In the genomic region with DNA sequence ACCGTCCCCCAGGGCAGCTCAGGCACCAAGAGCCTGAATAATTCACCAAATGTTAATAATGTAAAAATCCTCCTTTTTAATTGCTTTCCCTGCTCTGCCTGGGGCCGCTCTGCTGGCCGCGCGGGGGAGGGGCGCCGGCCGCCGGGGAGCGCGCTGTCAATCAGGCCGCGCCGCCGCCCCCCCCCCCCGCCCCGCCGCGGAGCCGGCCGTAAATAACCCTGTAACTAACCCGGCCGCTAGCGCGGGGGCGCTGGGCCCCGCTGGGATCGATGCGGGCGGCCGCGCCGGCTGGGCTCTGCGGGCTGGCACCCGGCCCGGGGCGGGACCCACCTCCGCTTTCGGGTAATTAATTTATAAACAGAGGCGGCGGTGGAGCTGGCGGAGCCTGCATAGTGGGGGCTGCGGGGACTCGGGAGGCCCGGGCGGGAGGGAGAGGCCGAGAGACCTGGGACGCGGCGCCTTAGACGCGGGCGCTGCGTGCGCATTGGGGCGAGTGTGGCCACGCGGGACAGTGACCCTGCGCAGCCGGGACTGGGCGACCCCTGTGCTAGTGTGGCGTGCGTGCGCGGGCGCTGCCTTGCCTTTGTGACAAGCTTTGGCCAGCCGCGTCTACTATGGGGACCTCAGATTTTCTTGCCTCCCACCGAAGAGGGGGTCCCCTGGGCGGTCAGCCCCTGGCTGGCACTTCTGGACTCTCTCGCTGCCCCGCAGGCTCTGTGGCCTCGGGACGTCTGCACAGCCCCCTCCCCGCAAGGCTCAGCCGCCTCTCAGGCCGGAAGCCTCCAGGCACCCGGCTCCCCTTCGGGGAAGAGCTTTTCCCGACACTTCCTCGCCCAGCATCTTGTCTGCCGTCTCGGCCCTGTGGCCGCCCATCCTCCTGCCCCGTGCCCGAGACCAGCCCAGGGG, we compare ENCODE assay signal across 8 cellular contexts. TPM values are rescaled to one million over a fixed set of nuclear protein-coding genes. Genes with fewer than 3 reads are reported as not detected.
DNase-seq lines count a peak whose midpoint lies in the region; ATAC-seq and TF ChIP-seq lines count a peak whose summit lies in the region.

No MANE protein-coding gene starts in this region.

- TF ChIP-seq CTCF in DND-41 (IDR thresholded peaks at IDR 0.05; ENCODE audit: borderline replicate concordance, extremely low read depth, low read length, poor library complexity, severe bottlenecking) (no peak), glutamatergic neuron (IDR thresholded peaks at IDR 0.05; ENCODE audit: partially characterized antibody, unreplicated experiment) (no peak), ovary (IDR thresholded peaks at IDR 0.05) (no peak), OCI-LY7 (conservative IDR thresholded peaks at IDR 0.05; ENCODE audit: low read length) (no peak)

- H3K27me3 Mint-ChIP-seq in activated T-cell treated with anti-CD3 and anti-CD28 coated beads, Interleukin-2, amount 50 U/mL, for 24 hours = peaks cover 49% of the 10 kb centered on the region
- peaks cover 12% of the 10 kb centered on the region for H3K27me3 Mint-ChIP-seq in glutamatergic neuron (ENCODE audit: unreplicated experiment)

- CTCF ChIA-PET in OCI-LY7 (lab: Charles Lee; ENCODE audit: unreplicated experiment) = no interaction called here

- no peaks in the 10 kb centered on the region for H3K9me3 Mint-ChIP-seq in activated T-cell treated with anti-CD3 and anti-CD28 coated beads, Interleukin-2, amount 50 U/mL, for 24 hours
- H3K9me3 Mint-ChIP-seq in glutamatergic neuron (ENCODE audit: unreplicated experiment) = peaks cover 10% of the 10 kb centered on the region

- H2AFZ ChIP-seq in DND-41 (ENCODE audit: low read depth, low read length) (no peak overlapping the region), OCI-LY7 (ENCODE audit: low read length) (no peak overlapping the region)

- BruUV-seq in OCI-LY7 (replicated peaks; lab: Mats Ljungman, UMichigan) = no TSS peak

- 1% methylated on average over 59 to 86 of the region's 86 CpGs for WGBS in ovary, 3 donors

- peaks cover 17% of the 10 kb centered on the region for H3K36me3 Mint-ChIP-seq in activated T-cell treated with anti-CD3 and anti-CD28 coated beads, Interleukin-2, amount 50 U/mL, for 24 hours (ENCODE audit: low read depth)
- no peaks in the 10 kb centered on the region for H3K36me3 Mint-ChIP-seq in glutamatergic neuron (ENCODE audit: unreplicated experiment)

- H3K4me1 ChIP-seq in DND-41 (ENCODE audit: insufficient read depth, low read length) (peaks cover 17% of the 10 kb centered on the region), ovary (ENCODE audit: insufficient read depth) (peaks cover 35% of the 10 kb centered on the region), OCI-LY7 (ENCODE audit: insufficient read depth, low read length, poor library complexity, severe bottlenecking) (peaks cover 5% of the 10 kb centered on the region)

- intact Hi-C loops in ovary (cut with DNase I) (no loop called here), OCI-LY7 (cut with micrococcal nuclease; ENCODE audit: unreplicated experiment) (no loop called here)

- POLR2A ChIA-PET in OCI-LY7 (lab: Charles Lee) = no interaction called here

- H4K20me1 ChIP-seq in DND-41 (ENCODE audit: insufficient read depth, low read length) (peaks cover 44% of the 10 kb centered on the region), OCI-LY7 (ENCODE audit: insufficient read depth, low read length) (no peaks in the 10 kb centered on the region; the same call in 1 of the 2 replicates)

- H3K4me1 Mint-ChIP-seq in activated T-cell treated with anti-CD3 and anti-CD28 coated beads, Interleukin-2, amount 50 U/mL, for 24 hours (ENCODE audit: low read depth) = peaks cover 12% of the 10 kb centered on the region
- H3K4me1 Mint-ChIP-seq in glutamatergic neuron (ENCODE audit: low read depth, unreplicated experiment) = peaks cover 17% of the 10 kb centered on the region

- H3K36me3 ChIP-seq in DND-41 (ENCODE audit: insufficient read depth, low read length) (peaks cover 8% of the 10 kb centered on the region), MG63 (peaks cover 15% of the 10 kb centered on the region), ovary (no peaks in the 10 kb centered on the region), OCI-LY7 (ENCODE audit: insufficient read depth, low read length) (peaks cover 8% of the 10 kb centered on the region)

- H3K4me2 ChIP-seq in DND-41 (ENCODE audit: insufficient read depth, low read length) (peak overlapping the region; percentile 57), OCI-LY7 (ENCODE audit: low read length) (no peak overlapping the region)

- no peak overlapping the region for H3K27ac ChIP-seq in DND-41 (ENCODE audit: low read length)
- H3K27ac ChIP-seq in ovary = no peak overlapping the region
- H3K27ac ChIP-seq in OCI-LY7 (ENCODE audit: low read depth, low read length, poor library complexity, severe bottlenecking) = no peak overlapping the region

- H3K4me3 ChIP-seq in DND-41 (ENCODE audit: low read depth in 1 of 2, low read length in 2 of 2) (peak overlapping the region in 1 of 2 experiments; percentile 38; a peak in 1 of 4 replicates), MG63 (0 out of 2 replicates have a peak overlapping the region, but pooled peaks have one; percentile 7), ovary (peak overlapping the region; percentile 13), OCI-LY7 (ENCODE audit: low read depth, low read length, poor library complexity, severe bottlenecking) (no peak overlapping the region)

- peak overlapping the region; percentile 59 for H3K4me3 Mint-ChIP-seq in activated T-cell treated with anti-CD3 and anti-CD28 coated beads, Interleukin-2, amount 50 U/mL, for 24 hours
- peak overlapping the region; percentile 34 for H3K4me3 Mint-ChIP-seq in glutamatergic neuron (ENCODE audit: unreplicated experiment)

- TF ChIP-seq POLR2A in ovary (IDR thresholded peaks at IDR 0.05) = no peak

- ATAC-seq in DND-41 (ENCODE audit: insufficient read depth, low read depth) = peak; percentile 52
- no peak for ATAC-seq in GM21447 (IDR thresholded peaks at IDR 0.05; ENCODE audit: unreplicated experiment)
- no peak for ATAC-seq in GM19351 (IDR thresholded peaks at IDR 0.05; ENCODE audit: unreplicated experiment)

- no peaks in the 10 kb centered on the region for H3K79me2 ChIP-seq in DND-41 (ENCODE audit: insufficient read depth, low read length)
- no peaks in the 10 kb centered on the region for H3K79me2 ChIP-seq in OCI-LY7 (ENCODE audit: insufficient read depth, low read depth, low read length)

- H3K9me2 ChIP-seq in OCI-LY7 (ENCODE audit: insufficient read depth, low read length) = no peaks in the 10 kb centered on the region

- H3K9me3 ChIP-seq in DND-41 (ENCODE audit: insufficient read depth, low read length, severe bottlenecking) (peaks cover 1% of the 10 kb centered on the region), MG63 (no peaks in the 10 kb centered on the region), ovary (no peaks in the 10 kb centered on the region), OCI-LY7 (ENCODE audit: low read length) (no peaks in the 10 kb centered on the region)

- peak overlapping the region; percentile 7; the same call in 1 of the 2 replicates for H3K9ac ChIP-seq in DND-41 (ENCODE audit: low read depth, low read length)

- H3K27ac Mint-ChIP-seq in activated T-cell treated with anti-CD3 and anti-CD28 coated beads, Interleukin-2, amount 50 U/mL, for 24 hours = no peak overlapping the region
- H3K27ac Mint-ChIP-seq in glutamatergic neuron (ENCODE audit: unreplicated experiment) = peak overlapping the region; percentile 38

- TF ChIP-seq EP300 in ovary (IDR thresholded peaks at IDR 0.05) = no peak

- peak; percentile 35 for DNase-seq in DND-41
- peak; percentile 88 for DNase-seq in MG63
- peak; percentile 60 for DNase-seq in activated T-cell treated with anti-CD3 and anti-CD28 coated beads, Interleukin-2, amount 50 U/mL, for 24 hours
- peak; percentile 71 for DNase-seq in glutamatergic neuron
- DNase-seq in ovary = peak; percentile 61 to 85 (median 74)
- no peak for DNase-seq in OCI-LY7 (ENCODE audit: low spot score)

- H3K27me3 ChIP-seq in DND-41 (ENCODE audit: insufficient read depth, low read length, poor library complexity) (peaks cover 41% of the 10 kb centered on the region), MG63 (no peaks in the 10 kb centered on the region), ovary (peaks cover 11% of the 10 kb centered on the region)

RNA-seq across cellular contexts. Expression of gene SAMD11, which starts 16.7 kb away (rescaled TPM):
- 32.7 and 43.5 TPM in 2 replicates for total RNA-seq in MG63 (2014; rRNA removed; shearing (Covaris generic); ENCODE audit: low replicate concordance)
- 46.2 TPM for total RNA-seq in glutamatergic neuron (ENCODE audit: unreplicated experiment)
- total RNA-seq in ovary = 10 to 100 TPM in 1 of 7 donors, 1 to 10 TPM in 5, under 1 TPM in 1; 0.85 to 10.6 (median 2.3) TPM
- polyA plus RNA-seq in ovary = 1 to 10 TPM; 1.1 to 2.6 TPM
- total RNA-seq in OCI-LY7 (2014; rRNA removed; shearing (Covaris generic)) = 0.06 TPM in 1 of 2 replicates, not detected in the other
- total RNA-seq in OCI-LY7 (2022) = not detected in 2 replicates

RNA-seq across cellular contexts. Expression of gene NOC2L, which starts 18.7 kb away (rescaled TPM):
- total RNA-seq in MG63 (2014; rRNA removed; shearing (Covaris generic); ENCODE audit: low replicate concordance) = 176 and 277 TPM in 2 replicates
- total RNA-seq in glutamatergic neuron (ENCODE audit: unreplicated experiment) (90.3 TPM), ovary (10 to 100 TPM; 17.8 to 55.2 (median 46.3) TPM), OCI-LY7 (2022) (72.1 and 99.0 TPM in 2 replicates)
- polyA plus RNA-seq in ovary = 10 to 100 TPM; 23.8 to 33.9 TPM
- total RNA-seq in OCI-LY7 (2014; rRNA removed; shearing (Covaris generic)) = 77.9 and 84.0 TPM in 2 replicates

RNA-seq across cellular contexts. Expression of gene KLHL17, which starts 20.0 kb away (rescaled TPM):
- total RNA-seq in MG63 (2014; rRNA removed; shearing (Covaris generic); ENCODE audit: low replicate concordance) = 6.7 and 14.7 TPM in 2 replicates
- 103 TPM for total RNA-seq in glutamatergic neuron (ENCODE audit: unreplicated experiment)
- 1 to 10 TPM; 1.5 to 6.7 (median 2.1) TPM for total RNA-seq in ovary
- polyA plus RNA-seq in ovary = 1 to 10 TPM in 1 of 2 donors, under 1 TPM in 1; 0.13 to 2.2 TPM
- total RNA-seq in OCI-LY7 (2014; rRNA removed; shearing (Covaris generic)) = 20.7 and 21.7 TPM in 2 replicates
- total RNA-seq in OCI-LY7 (2022) = 23.3 and 24.2 TPM in 2 replicates

RNA-seq across cellular contexts. Expression of gene PLEKHN1, which starts 25.9 kb away (rescaled TPM):
- total RNA-seq in MG63 (2014; rRNA removed; shearing (Covaris generic); ENCODE audit: low replicate concordance) = 0.56 TPM in 1 of 2 replicates, not detected in the other
- total RNA-seq in glutamatergic neuron (ENCODE audit: unreplicated experiment) (0.29 TPM), ovary (under 1 TPM in 5 of 7 donors, not detected in 2; 0.12 to 0.34 (median 0.20) TPM), OCI-LY7 (2022) (not detected in 2 replicates)
- under 1 TPM in 1 of 2 donors, not detected in 1; 0.10 TPM for polyA plus RNA-seq in ovary
- 0.05 TPM in 1 of 2 replicates, not detected in the other for total RNA-seq in OCI-LY7 (2014; rRNA removed; shearing (Covaris generic))

RNA-seq across cellular contexts. Expression of gene PERM1, which starts 41.5 kb away (rescaled TPM):
- total RNA-seq in MG63 (2014; rRNA removed; shearing (Covaris generic); ENCODE audit: low replicate concordance) = 0.13 TPM in 1 of 2 replicates, not detected in the other
- total RNA-seq in glutamatergic neuron (ENCODE audit: unreplicated experiment) (0.32 TPM), ovary (under 1 TPM in 4 of 7 donors, not detected in 3; 0.07 to 0.32 (median 0.22) TPM), OCI-LY7 (2022) (not detected in 2 replicates)
- under 1 TPM in 1 of 2 donors, not detected in 1; 0.34 TPM for polyA plus RNA-seq in ovary
- not detected in 2 replicates for total RNA-seq in OCI-LY7 (2014; rRNA removed; shearing (Covaris generic))
